2 cellular contexts compared by ENCODE assay signal in genomic region chr19:815079-815774, GRCh38.
TF ChIP-seq lines count a peak whose summit lies in the region.

No MANE protein-coding gene starts in this region.

TF ChIP-seq in GM12878, 131 proteins besides CTCF, POLR2A, EP300 and RAD21:
- TF ChIP-seq SPI1 (IDR thresholded peaks at IDR 0.05; ENCODE audit: borderline replicate concordance, insufficient read depth, low read depth, low read length) (no peak), BCL3 (IDR thresholded peaks at IDR 0.05; ENCODE audit: borderline replicate concordance, insufficient read depth, low read depth, low read length, poor library complexity, severe bottlenecking) (peak; percentile 16)

TF ChIP-seq in neural cell, 6 proteins besides CTCF, POLR2A, EP300 and RAD21:
- TF ChIP-seq MXI1 (conservative IDR thresholded peaks at IDR 0.05; ENCODE audit: poor library complexity, severe bottlenecking): no peak
- peak; percentile 11 for TF ChIP-seq POLR2AphosphoS5 (IDR thresholded peaks at IDR 0.05)
TF ChIP-seq in neural cell: peak in this region for 1.
